Comparison of ENCODE assay signal across 1 cellular context in genomic region chr6:80335061-80335660, GRCh38.
TF ChIP-seq lines count a peak whose summit lies in the region.

No MANE protein-coding gene starts in this region.

TF ChIP-seq in IMR-90, 13 proteins besides CTCF, POLR2A, EP300 and RAD21:
- TF ChIP-seq ELK1 (IDR thresholded peaks at IDR 0.05; ENCODE audit: borderline replicate concordance, low read depth, low read length) = no peak
- TF ChIP-seq CEBPB (IDR thresholded peaks at IDR 0.05; ENCODE audit: low read depth, low read length) = no peak
- TF ChIP-seq MXI1 (IDR thresholded peaks at IDR 0.05; ENCODE audit: borderline replicate concordance, low read depth, low read length) = no peak
- TF ChIP-seq USF2 (IDR thresholded peaks at IDR 0.05; ENCODE audit: low read depth, low read length) = no peak
- no peak for TF ChIP-seq FOS (IDR thresholded peaks at IDR 0.05; ENCODE audit: low read depth, low read length)
- TF ChIP-seq RCOR1 (IDR thresholded peaks at IDR 0.05; ENCODE audit: insufficient replicate concordance, low read length) = no peak
- TF ChIP-seq MAFK (IDR thresholded peaks at IDR 0.05; ENCODE audit: low read depth, low read length) = no peak
- no peak for TF ChIP-seq NFE2L2 (IDR thresholded peaks at IDR 0.05; ENCODE audit: low read depth, low read length)
- no peak for TF ChIP-seq SMC3 (IDR thresholded peaks at IDR 0.05; ENCODE audit: low read depth, low read length)
- TF ChIP-seq BHLHE40 (IDR thresholded peaks at IDR 0.05; ENCODE audit: low read depth, low read length) = no peak
- TF ChIP-seq RFX5 (IDR thresholded peaks at IDR 0.05; ENCODE audit: low read depth, low read length) = no peak
- TF ChIP-seq MAZ (IDR thresholded peaks at IDR 0.05; ENCODE audit: borderline replicate concordance, low read depth, low read length) = no peak
